8 cellular contexts compared by ENCODE assay signal in the genomic region with DNA sequence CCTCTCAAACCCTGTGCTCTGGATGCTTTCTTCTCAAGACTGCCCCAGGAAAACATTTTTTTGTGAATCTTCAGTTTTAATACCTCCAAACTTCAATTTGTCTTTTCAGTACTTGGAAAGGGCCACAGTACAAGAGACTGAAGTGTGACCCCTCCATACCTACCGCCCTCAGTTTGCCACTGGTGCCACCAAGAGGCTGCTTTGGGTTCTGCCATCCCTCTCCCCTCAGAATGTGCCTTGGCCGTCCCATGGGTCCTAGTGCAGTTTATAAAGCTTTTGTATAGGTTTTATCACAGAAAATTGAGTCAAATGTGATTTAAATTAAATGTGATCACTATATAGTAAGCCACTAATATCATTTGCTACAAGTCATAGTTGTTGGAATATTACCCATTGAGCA.
DNase-seq lines count a peak whose midpoint lies in the region; ATAC-seq and TF ChIP-seq lines count a peak whose summit lies in the region.

No MANE protein-coding gene starts in this region.

- WGBS in IMR-90 (ENCODE audit: extremely low coverage in 2 of 2, insufficient read length in 1 of 2), 2 experiments: no CpG with 5 or more reads among the region's 2 CpGs
- no CpG with 5 or more reads among the region's 2 CpGs for WGBS in mesendoderm (ENCODE audit: extremely low coverage, insufficient coverage, low lambda C conversion rate)
- WGBS in suprapubic skin: 35% methylated on average over 2 of the region's 2 CpGs

- no peak overlapping the region for H3K4ac ChIP-seq in IMR-90 (ENCODE audit: low read depth, low read length)
- no peak overlapping the region for H3K4ac ChIP-seq in mesendoderm (ENCODE audit: low read depth, low read length)

- H2BK15ac ChIP-seq in IMR-90 (ENCODE audit: low read depth, low read length) (no peak overlapping the region), mesendoderm (replicated peaks; ENCODE audit: low read depth) (no peak overlapping the region)

- H2AK9ac ChIP-seq in IMR-90 (replicated peaks; ENCODE audit: low read depth, low read length, poor library complexity): no peak overlapping the region

- H4K8ac ChIP-seq in IMR-90 (ENCODE audit: low read depth in 2 of 2, low read length in 2 of 2): no peak overlapping the region
- H4K8ac ChIP-seq in mesendoderm (ENCODE audit: low read depth, low read length): no peak overlapping the region

- H2AFZ ChIP-seq in IMR-90 (replicated peaks; ENCODE audit: low read length, poor library complexity): no peak overlapping the region

- H3K4me1 Mint-ChIP-seq in WTC11: peaks cover 16% of the 10 kb centered on the region
- no peaks in the 10 kb centered on the region for H3K4me1 Mint-ChIP-seq in effector memory CD8-positive, alpha-beta T cell (ENCODE audit: low read depth in 2 of 2)
- H3K4me1 Mint-ChIP-seq in activated T-helper 1 cell treated with anti-CD3 and anti-CD28 coated beads, Interleukin-12 subunit alpha, Interleukin-12 subunit beta, Interleukin-2, Interleukin-4 antibody, amounts not matched to agents 30 ng/mL and 10 ng/mL and 1 ng/mL, durations not matched to agents 14 hours and 24 hours and 36 hours (ENCODE audit: low read depth): no peaks in the 10 kb centered on the region

- peaks cover 70% of the 10 kb centered on the region for H3K36me3 Mint-ChIP-seq in WTC11
- H3K36me3 Mint-ChIP-seq in effector memory CD8-positive, alpha-beta T cell (ENCODE audit: insufficient read depth): peaks cover 23% of the 10 kb centered on the region
- H3K36me3 Mint-ChIP-seq in activated T-helper 1 cell treated with anti-CD3 and anti-CD28 coated beads, Interleukin-12 subunit alpha, Interleukin-12 subunit beta, Interleukin-2, Interleukin-4 antibody, amounts not matched to agents 30 ng/mL and 10 ng/mL and 1 ng/mL, durations not matched to agents 14 hours and 24 hours and 36 hours (ENCODE audit: low read depth): peaks cover under 1% of the 10 kb centered on the region

- no peaks in the 10 kb centered on the region for H3K9me3 ChIP-seq in IMR-90 (ENCODE audit: control insufficient read depth, insufficient read depth, low read length)
- no peaks in the 10 kb centered on the region for H3K9me3 ChIP-seq in suprapubic skin

- no peak overlapping the region for H3K4me2 ChIP-seq in IMR-90 (ENCODE audit: low read depth, low read length)
- no peak overlapping the region for H3K4me2 ChIP-seq in mesendoderm (ENCODE audit: low read length)

- H3K9me3 Mint-ChIP-seq in WTC11: no peaks in the 10 kb centered on the region
- no peaks in the 10 kb centered on the region for H3K9me3 Mint-ChIP-seq in effector memory CD8-positive, alpha-beta T cell
- H3K9me3 Mint-ChIP-seq in activated T-helper 1 cell treated with anti-CD3 and anti-CD28 coated beads, Interleukin-12 subunit alpha, Interleukin-12 subunit beta, Interleukin-2, Interleukin-4 antibody, amounts not matched to agents 30 ng/mL and 10 ng/mL and 1 ng/mL, durations not matched to agents 14 hours and 24 hours and 36 hours: no peaks in the 10 kb centered on the region

- DNase-seq in ELF-1 (ENCODE audit: low read depth, low spot score) (peak; percentile 49), IMR-90 (peak; percentile 34), WTC11 (ENCODE audit: low spot score) (peak; percentile 66), mesendoderm (peak; percentile 61), suprapubic skin (ENCODE audit: low spot score in 2 of 2) (no peak)
- DNase-seq in effector memory CD8-positive, alpha-beta T cell: peak; percentile 23 to 46 (median 34)
- no peak for DNase-seq in activated T-helper 1 cell treated with anti-CD3 and anti-CD28 coated beads, Interleukin-12 subunit alpha, Interleukin-12 subunit beta, Interleukin-2, Interleukin-4 antibody, amounts not matched to agents 30 ng/mL and 10 ng/mL and 1 ng/mL, durations not matched to agents 14 hours and 24 hours and 36 hours (ENCODE audit: low spot score)

- H3K27ac ChIP-seq in IMR-90 (ENCODE audit: insufficient read depth, low read length) (no peak overlapping the region), mesendoderm (ENCODE audit: low read depth, low read length) (no peak overlapping the region), suprapubic skin (no peak overlapping the region)

- in situ Hi-C loops in IMR-90 (cut with MboI; ENCODE audit: low sequenced_read_pairs): no loop called here

- H3K18ac ChIP-seq in IMR-90 (ENCODE audit: low read depth, low read length): no peak overlapping the region
- H3K18ac ChIP-seq in mesendoderm (ENCODE audit: low read length): no peak overlapping the region

- H4K5ac ChIP-seq in IMR-90 (ENCODE audit: low read depth, low read length) (no peak overlapping the region), mesendoderm (ENCODE audit: low read length) (no peak overlapping the region)

- TF ChIP-seq CTCF in IMR-90 (conservative IDR thresholded peaks at IDR 0.05; ENCODE audit: low read depth, low read length) (peak; percentile 62), WTC11 (IDR thresholded peaks at IDR 0.05) (no peak; the same call in 1 of the 2 replicates), suprapubic skin (IDR thresholded peaks at IDR 0.05) (peak; percentile 16 to 53)

- H3K23ac ChIP-seq in IMR-90 (ENCODE audit: low read depth, low read length): no peak overlapping the region
- no peak overlapping the region for H3K23ac ChIP-seq in mesendoderm (ENCODE audit: low read length)

- CTCF ChIA-PET in IMR-90 (lab: Yijun Ruan, JAX): interaction anchor here (0.5 to 1.8 kb wide), 3 partner anchors 10 to 128 kb away, joined by 3 to 8 read pairs (median 4); partner anchors contain the start of gene KIF1B
- CTCF ChIA-PET in WTC11 (lab: Charles Lee): interaction anchor here (0.6 to 2.8 kb wide), 18 partner anchors 9 to 621 kb away, joined by 3 to 17 read pairs (median 3); partner anchors contain the start of gene KIF1B

- 0 out of 2 replicates have a peak, but pooled peaks cover 2% of the 10 kb centered on the region for H3K9me1 ChIP-seq in IMR-90 (ENCODE audit: insufficient read depth, low read length)

- H3K4me1 ChIP-seq in IMR-90 (ENCODE audit: control insufficient read depth, insufficient read depth, low read length): peaks cover 5% of the 10 kb centered on the region
- H3K4me1 ChIP-seq in mesendoderm (ENCODE audit: control insufficient read depth, low read depth, low read length): no peaks in the 10 kb centered on the region
- no peaks in the 10 kb centered on the region for H3K4me1 ChIP-seq in suprapubic skin

- no peak overlapping the region for H3K27ac Mint-ChIP-seq in WTC11
- H3K27ac Mint-ChIP-seq in effector memory CD8-positive, alpha-beta T cell: no peak overlapping the region
- H3K27ac Mint-ChIP-seq in activated T-helper 1 cell treated with anti-CD3 and anti-CD28 coated beads, Interleukin-12 subunit alpha, Interleukin-12 subunit beta, Interleukin-2, Interleukin-4 antibody, amounts not matched to agents 30 ng/mL and 10 ng/mL and 1 ng/mL, durations not matched to agents 14 hours and 24 hours and 36 hours: no peak overlapping the region

- dilution Hi-C loops in IMR-90 (cut with HindIII; ENCODE audit: low sequenced_read_pairs, unreplicated experiment): no loop called here

- H3K27me3 Mint-ChIP-seq in WTC11 (ENCODE audit: low read depth): no peaks in the 10 kb centered on the region
- no peaks in the 10 kb centered on the region for H3K27me3 Mint-ChIP-seq in effector memory CD8-positive, alpha-beta T cell
- no peaks in the 10 kb centered on the region for H3K27me3 Mint-ChIP-seq in activated T-helper 1 cell treated with anti-CD3 and anti-CD28 coated beads, Interleukin-12 subunit alpha, Interleukin-12 subunit beta, Interleukin-2, Interleukin-4 antibody, amounts not matched to agents 30 ng/mL and 10 ng/mL and 1 ng/mL, durations not matched to agents 14 hours and 24 hours and 36 hours (ENCODE audit: insufficient read depth)

- no peak overlapping the region for H3K4me3 ChIP-seq in IMR-90 (ENCODE audit: insufficient read depth, low read depth, low read length)
- H3K4me3 ChIP-seq in mesendoderm (ENCODE audit: low read length): no peak overlapping the region
- H3K4me3 ChIP-seq in suprapubic skin: no peak overlapping the region

- H3K79me2 ChIP-seq in mesendoderm (ENCODE audit: control insufficient read depth, insufficient read depth, low read length): no peaks in the 10 kb centered on the region

- no peak overlapping the region for H3K56ac ChIP-seq in IMR-90 (ENCODE audit: extremely low read depth, insufficient read depth, low read length)
- H3K56ac ChIP-seq in mesendoderm (ENCODE audit: low read length): no peak overlapping the region

- BruUV-seq in IMR-90 (replicated peaks; lab: Mats Ljungman, UMichigan): no TSS peak

- no peak overlapping the region for H2BK20ac ChIP-seq in IMR-90 (ENCODE audit: low read depth, low read length)

- H2BK120ac ChIP-seq in IMR-90 (ENCODE audit: low read depth, low read length): no peak overlapping the region
- no peak overlapping the region for H2BK120ac ChIP-seq in mesendoderm (ENCODE audit: low read depth, low read length)

- no peak overlapping the region for H3K14ac ChIP-seq in IMR-90 (replicated peaks; ENCODE audit: low read depth, low read length)

- TF ChIP-seq RAD21 in IMR-90 (IDR thresholded peaks at IDR 0.05; ENCODE audit: low read length): peak; percentile 71

- H3K79me1 ChIP-seq in IMR-90 (ENCODE audit: low read depth in 1 of 2, low read length in 2 of 2) (no peaks in the 10 kb centered on the region), mesendoderm (ENCODE audit: low read length) (no peaks in the 10 kb centered on the region)

- TF ChIP-seq POLR2A in IMR-90 (IDR thresholded peaks at IDR 0.05; ENCODE audit: low read depth, low read length) (no peak), suprapubic skin (IDR thresholded peaks at IDR 0.05) (no peak)

- H4K91ac ChIP-seq in IMR-90 (ENCODE audit: insufficient read depth, low read depth, low read length): no peak overlapping the region

- H3K27me3 ChIP-seq in IMR-90 (ENCODE audit: control insufficient read depth, insufficient read depth, low read length) (no peaks in the 10 kb centered on the region), mesendoderm (ENCODE audit: insufficient read depth, low read length, poor library complexity) (no peaks in the 10 kb centered on the region), suprapubic skin (no peaks in the 10 kb centered on the region)

- ATAC-seq in IMR-90 (ENCODE audit: low read depth) (peak; percentile 85), WTC11 (peak; percentile 95), HG03139 (IDR thresholded peaks at IDR 0.05; ENCODE audit: unreplicated experiment) (no peak)
- ATAC-seq in effector memory CD8-positive, alpha-beta T cell (replicated peaks): peak; percentile 73

- no peak overlapping the region for H3K9ac ChIP-seq in IMR-90 (ENCODE audit: low read depth, low read length)
- no peak overlapping the region for H3K9ac ChIP-seq in mesendoderm (ENCODE audit: low read length)

- H2AK5ac ChIP-seq in IMR-90 (ENCODE audit: low read depth, low read length) (no peak overlapping the region), mesendoderm (ENCODE audit: low read length) (no peak overlapping the region)

- intact Hi-C loops in IMR-90 (cut with micrococcal nuclease): loop anchor here (1.0 to 10.0 kb wide), 3 partner anchors 128 to 383 kb away; partner anchors contain the start of gene KIF1B
- intact Hi-C loops in activated T-helper 1 cell treated with anti-CD3 and anti-CD28 coated beads, Interleukin-12 subunit alpha, Interleukin-12 subunit beta, Interleukin-2, Interleukin-4 antibody, amounts not matched to agents 30 ng/mL and 10 ng/mL and 1 ng/mL, durations not matched to agents 14 hours and 24 hours and 36 hours (cut with micrococcal nuclease): loop anchor here (1.0 kb wide), 1 partner anchor 128 kb away; the partner anchor contains the start of gene KIF1B

- H3K36me3 ChIP-seq in IMR-90 (ENCODE audit: control insufficient read depth, insufficient read depth, low read length) (peaks cover 15% of the 10 kb centered on the region), mesendoderm (ENCODE audit: control insufficient read depth, insufficient read depth, low read length) (peaks cover 6% of the 10 kb centered on the region), suprapubic skin (peaks cover 70% of the 10 kb centered on the region)

- H2BK5ac ChIP-seq in IMR-90 (ENCODE audit: low read depth, low read length, poor library complexity, severe bottlenecking): no peak overlapping the region
- H2BK5ac ChIP-seq in mesendoderm (ENCODE audit: low read length): no peak overlapping the region

- H3K4me3 Mint-ChIP-seq in WTC11: no peak overlapping the region
- H3K4me3 Mint-ChIP-seq in effector memory CD8-positive, alpha-beta T cell: no peak overlapping the region
- H3K4me3 Mint-ChIP-seq in activated T-helper 1 cell treated with anti-CD3 and anti-CD28 coated beads, Interleukin-12 subunit alpha, Interleukin-12 subunit beta, Interleukin-2, Interleukin-4 antibody, amounts not matched to agents 30 ng/mL and 10 ng/mL and 1 ng/mL, durations not matched to agents 14 hours and 24 hours and 36 hours: no peak overlapping the region

- POLR2A ChIA-PET in IMR-90 (lab: Charles Lee; ENCODE audit: unreplicated experiment) (no interaction called here), WTC11 (lab: Charles Lee) (interaction anchor here (1.2 kb wide), 1 partner anchor 128 kb away, joined by 5 read pairs; the partner anchor contains the start of gene KIF1B)

- H4K20me1 ChIP-seq in IMR-90 (ENCODE audit: insufficient read depth, low read length): no peaks in the 10 kb centered on the region

- TF ChIP-seq EP300 in suprapubic skin (IDR thresholded peaks at IDR 0.05): no peak

Comparison
In these comparisons a context has a peak if more than half of its experiments do, and no peak if none do; other contexts are left out.
1. DNase-seq: peak in ELF-1 (single experiment), IMR-90 (single experiment), WTC11 (single experiment), effector memory CD8-positive, alpha-beta T cell (3 of 3) and mesendoderm (single experiment); none in suprapubic skin (0 of 2) and activated T-helper 1 cell treated with anti-CD3 and anti-CD28 coated beads, Interleukin-12 subunit alpha, Interleukin-12 subunit beta, Interleukin-2, Interleukin-4 antibody, amounts not matched to agents 30 ng/mL and 10 ng/mL and 1 ng/mL, durations not matched to agents 14 hours and 24 hours and 36 hours (single experiment).